In genomic region chr11:30395751-30396150, GRCh38 we compare ENCODE assay signal across 25 cellular contexts.
"Had no signal": no experiment of that assay in that cellular context is flagged by ENCODE, and none has a peak within 500 bp of the region (broad histone marks: within the 10 kb centered on the region; RNA-seq: fewer than 3 reads in every experiment).

No MANE protein-coding gene starts in this region.

- H3K36me3 ChIP-seq: left lung, neural progenitor cell, prostate gland, right atrium auricular region, suprapubic skin, transverse colon, upper lobe of right lung, uterus had no signal

- FAIRE-seq: colon, frontal cortex, keratinocyte had no signal

- DNase-seq: dorsolateral prefrontal cortex; effector CD4-positive, alpha-beta T cell; left lung; mammary epithelial cell; mesendoderm; natural killer cell; stimulated activated CD4-positive, alpha-beta T cell treated with anti-CD3 and anti-CD28 coated beads, Interleukin-12 subunit alpha, Interleukin-12 subunit beta, amount 100 ng/mL, for 4 hours; stimulated activated CD4-positive, alpha-beta T cell treated with anti-CD3 and anti-CD28 coated beads, Interleukin-1b, Interleukin-23, amount 100 ng/mL, for 48 hours; stimulated activated CD4-positive, alpha-beta T cell treated with anti-CD3 and anti-CD28 coated beads, Interleukin-4, amount 100 ng/mL, for 1 hour; stimulated activated CD8-positive, alpha-beta memory T cell treated with anti-CD3 and anti-CD28 coated beads, Interleukin-4, amount 100 ng/mL, for 48 hours; stimulated activated naive CD4-positive, alpha-beta T cell; stimulated activated naive CD8-positive, alpha-beta T cell treated with anti-CD3 and anti-CD28 coated beads, Interleukin-15, amount 100 ng/mL, for 72 hours; transverse colon; upper lobe of right lung; uterus had no signal

- H3K36me3 Mint-ChIP-seq: natural killer cell, neural progenitor cell had no signal

- H3K27ac ChIP-seq: dorsolateral prefrontal cortex, left lung, neural progenitor cell, parathyroid adenoma, prostate gland, right atrium auricular region, suprapubic skin, transverse colon, upper lobe of right lung, uterus had no signal

- H3K9me3 ChIP-seq: left lung, prostate gland, right atrium auricular region, suprapubic skin, transverse colon, upper lobe of right lung, uterus had no signal

- H3K4me3 ChIP-seq: dorsolateral prefrontal cortex, left lung, neural progenitor cell, prostate gland, right atrium auricular region, smooth muscle cell, suprapubic skin, transverse colon, upper lobe of right lung, uterus had no signal

- H3K27ac Mint-ChIP-seq: natural killer cell; neural progenitor cell; stimulated activated naive CD8-positive, alpha-beta T cell treated with anti-CD3 and anti-CD28 coated beads, Interleukin-15, amount 100 ng/mL, for 72 hours had no signal

- H3K27me3 ChIP-seq: left lung, neural progenitor cell, right atrium auricular region, suprapubic skin, transverse colon, upper lobe of right lung, uterus had no signal

- H3K4me1 Mint-ChIP-seq: natural killer cell; stimulated activated naive CD8-positive, alpha-beta T cell treated with anti-CD3 and anti-CD28 coated beads, Interleukin-15, amount 100 ng/mL, for 72 hours had no signal

- H3K27me3 Mint-ChIP-seq: stimulated activated naive CD8-positive, alpha-beta T cell treated with anti-CD3 and anti-CD28 coated beads, Interleukin-15, amount 100 ng/mL, for 72 hours had no signal

- H3K9me3 Mint-ChIP-seq: natural killer cell; neural progenitor cell; stimulated activated naive CD8-positive, alpha-beta T cell treated with anti-CD3 and anti-CD28 coated beads, Interleukin-15, amount 100 ng/mL, for 72 hours had no signal

- ATAC-seq: left lung; natural killer cell; sciatic nerve; stimulated activated naive CD8-positive, alpha-beta T cell treated with anti-CD3 and anti-CD28 coated beads, Interleukin-15, amount 100 ng/mL, for 72 hours; upper lobe of right lung had no signal

- H3K4me3 Mint-ChIP-seq: natural killer cell; neural progenitor cell; stimulated activated naive CD8-positive, alpha-beta T cell treated with anti-CD3 and anti-CD28 coated beads, Interleukin-15, amount 100 ng/mL, for 72 hours had no signal

- H3K4me1 ChIP-seq: left lung, prostate gland, uterus had no signal
